7 cellular contexts compared by ENCODE assay signal in genomic region chr19:30919737-30920136, GRCh38.
"Had no signal": no experiment of that assay in that cellular context is flagged by ENCODE, and none has a peak within 500 bp of the region (broad histone marks: within the 10 kb centered on the region; RNA-seq: fewer than 3 reads in every experiment).

No MANE protein-coding gene starts in this region.

- FAIRE-seq: HepG2, HTR-8/SVneo had no signal

- H3K4me3 Mint-ChIP-seq: IgD-negative memory B cell had no signal

- DNase-seq: IMR-90, KBM-7, KG1 had no signal

- H3K36me3 Mint-ChIP-seq: IgD-negative memory B cell had no signal

- ATAC-seq: HepG2 had no signal

- H3K27me3 Mint-ChIP-seq: IgD-negative memory B cell had no signal

- H3K27ac Mint-ChIP-seq: IgD-negative memory B cell had no signal

- H3K27ac ChIP-seq: HL-60 had no signal
